In genomic region chr13:42280537-42280936, GRCh38 we compare ENCODE assay signal across 18 cellular contexts.
"Had no signal": no experiment of that assay in that cellular context is flagged by ENCODE, and none has a peak within 500 bp of the region (broad histone marks: within the 10 kb centered on the region; RNA-seq: fewer than 3 reads in every experiment).

No MANE protein-coding gene starts in this region.

- ATAC-seq: activated T-helper 17 cell treated with anti-CD3 and anti-CD28 coated beads, Interleukin-2, amount 50 U/mL, for 72 hours; pancreas had no signal

- H3K4me1 ChIP-seq: vagina had no signal

- H3K9me3 ChIP-seq: pancreas, tibial artery, vagina had no signal

- H3K27ac ChIP-seq: dorsolateral prefrontal cortex, pancreas, tibial artery, vagina had no signal

- H3K27ac Mint-ChIP-seq: activated T-helper 17 cell treated with anti-CD3 and anti-CD28 coated beads, Interleukin-2, amount 50 U/mL, for 72 hours; naive B cell had no signal

- H3K4me3 Mint-ChIP-seq: activated T-helper 17 cell treated with anti-CD3 and anti-CD28 coated beads, Interleukin-2, amount 50 U/mL, for 72 hours; naive B cell had no signal

- FAIRE-seq: endometrium, pancreas had no signal

- DNase-seq: activated CD4-positive, alpha-beta T cell treated with anti-CD3 and anti-CD28 coated beads, Interleukin-2, amount 50 U/mL, for 4 hours; activated CD4-positive, CD25-positive, alpha-beta regulatory T cell treated with anti-CD3 and anti-CD28 coated beads, Interleukin-2, amount 50 U/mL, for 72 hours; activated naive CD4-positive, alpha-beta T cell treated with Interleukin-2 at 50 U/mL for 16 hours; activated T-cell treated with anti-CD3 and anti-CD28 coated beads for 4 hours; dorsolateral prefrontal cortex; hippocampal formation; kidney glomerular epithelial cell; midbrain; naive B cell; pancreas; stimulated activated CD4-positive, alpha-beta T cell treated with anti-CD3 and anti-CD28 coated beads, Interleukin-2, amount 100 ng/mL, for 48 hours; stimulated activated naive CD4-positive, alpha-beta T cell; T-helper 9 cell; tibial artery had no signal

- H3K9me3 Mint-ChIP-seq: activated T-helper 17 cell treated with anti-CD3 and anti-CD28 coated beads, Interleukin-2, amount 50 U/mL, for 72 hours; naive B cell had no signal

- H3K4me3 ChIP-seq: dorsolateral prefrontal cortex, lung, pancreas, tibial artery, vagina had no signal

- H3K27me3 ChIP-seq: dorsolateral prefrontal cortex, pancreas, tibial artery, vagina had no signal

- H3K36me3 ChIP-seq: pancreas, tibial artery, vagina had no signal
